ENCODE assay signal across 15 cellular contexts in genomic region chr18:23284629-23285028, GRCh38.
DNase-seq lines count a peak whose midpoint lies in the region; ATAC-seq, FAIRE-seq and TF ChIP-seq lines count a peak whose summit lies in the region.
"Had no signal": no experiment of that assay in that cellular context is flagged by ENCODE, and none has a peak within 500 bp of the region (broad histone marks: within the 10 kb centered on the region; RNA-seq: fewer than 3 reads in every experiment).

No MANE protein-coding gene starts in this region.

- DNase-seq in Calu3: no peak
- no peak for DNase-seq in GM23338 (ENCODE audit: low spot score)
- DNase-seq in activated T-cell treated with anti-CD3 and anti-CD28 coated beads, Interleukin-2, amount 50 U/mL, for 72 hours: peak in 1 of 2 donors; percentile 13
- DNase-seq in keratinocyte (ENCODE audit: low read depth, low spot score): no peak
- no peak for DNase-seq in epidermal melanocyte (ENCODE audit: insufficient read length, low spot score)
- no peak for DNase-seq in small intestine
- DNase-seq: CD4-positive, CD25-positive, alpha-beta regulatory T cell; effector memory CD4-positive, alpha-beta T cell; NCI-H2081 treated with DMSO at 0.1 percent for 48 hours; NCI-H82 had no signal

- H3K4me2 ChIP-seq in GM23338: peak overlapping the region; percentile 7; the same call in 1 of the 2 replicates
- H3K4me2 ChIP-seq in keratinocyte (ENCODE audit: control insufficient read depth, extremely low read depth, insufficient read depth, low read depth, low read length): peak overlapping the region; percentile 48

- CTCF ChIA-PET in Calu3 (lab: Charles Lee): no interaction called here

- no peaks in the 10 kb centered on the region for H4K20me1 ChIP-seq in GM23338 (replicated peaks; ENCODE audit: insufficient read depth)
- no peaks in the 10 kb centered on the region for H4K20me1 ChIP-seq in keratinocyte (ENCODE audit: control insufficient read depth, extremely low read depth, insufficient read depth, low read length)

- H3K27ac Mint-ChIP-seq in Calu3 (ENCODE audit: unreplicated experiment) (peak overlapping the region; percentile 89), GM23338 (peak overlapping the region; percentile 97)
- peak overlapping the region; percentile 48 for H3K27ac Mint-ChIP-seq in activated T-cell treated with anti-CD3 and anti-CD28 coated beads, Interleukin-2, amount 50 U/mL, for 72 hours
- H3K27ac Mint-ChIP-seq: activated T-helper 1 cell treated with anti-CD3 and anti-CD28 coated beads, Interleukin-12 subunit alpha, Interleukin-12 subunit beta, Interleukin-2, Interleukin-4 antibody, amounts not matched to agents 30 ng/mL and 10 ng/mL and 1 ng/mL, durations not matched to agents 14 hours and 24 hours and 36 hours; CD4-positive, CD25-positive, alpha-beta regulatory T cell had no signal

- H3K36me3 Mint-ChIP-seq in Calu3 (ENCODE audit: insufficient read depth, unreplicated experiment): peaks cover 10% of the 10 kb centered on the region
- peaks cover 19% of the 10 kb centered on the region; the same call in 2 of the 3 replicates for H3K36me3 Mint-ChIP-seq in GM23338 (ENCODE audit: low read depth)
- H3K36me3 Mint-ChIP-seq in activated T-cell treated with anti-CD3 and anti-CD28 coated beads, Interleukin-2, amount 50 U/mL, for 72 hours (ENCODE audit: insufficient read depth in 2 of 2): no peaks in the 10 kb centered on the region
- H3K36me3 Mint-ChIP-seq: CD4-positive, CD25-positive, alpha-beta regulatory T cell had no signal

- H3K9me1 ChIP-seq in keratinocyte (ENCODE audit: control insufficient read depth, extremely low read depth, insufficient read depth, low read length): no peaks in the 10 kb centered on the region

- H2AFZ ChIP-seq in GM23338 (no peak overlapping the region), keratinocyte (ENCODE audit: control insufficient read depth, low read length) (no peak overlapping the region)

- BruUV-seq in Calu3 (replicated peaks; lab: Mats Ljungman, UMichigan): no TSS peak

- H3K36me3 ChIP-seq in GM23338 (ENCODE audit: insufficient read depth) (no peaks in the 10 kb centered on the region), keratinocyte (ENCODE audit: control insufficient read depth in 2 of 2, extremely low read depth in 1 of 2, insufficient read depth in 2 of 2, low read length in 2 of 2) (no peaks in the 10 kb centered on the region), small intestine (ENCODE audit: control insufficient read depth in 2 of 2, insufficient read depth in 2 of 2, low read length in 2 of 2) (no peaks in the 10 kb centered on the region)
- H3K36me3 ChIP-seq: gastroesophageal sphincter had no signal

- H3K4me3 ChIP-seq in GM23338: no peak overlapping the region
- H3K4me3 ChIP-seq in keratinocyte (ENCODE audit: control insufficient read depth in 2 of 3, extremely low read depth in 1 of 3, insufficient read depth in 2 of 3, low read depth in 1 of 3, low read length in 3 of 3): no peak overlapping the region
- H3K4me3 ChIP-seq in small intestine (ENCODE audit: low read depth in 1 of 2, low read length in 2 of 2): no peak overlapping the region
- H3K4me3 ChIP-seq: gastroesophageal sphincter, SK-N-MC had no signal

- H3K79me2 ChIP-seq in GM23338 (replicated peaks; ENCODE audit: insufficient read depth) (no peaks in the 10 kb centered on the region), keratinocyte (ENCODE audit: control insufficient read depth, insufficient read depth, low read length) (no peaks in the 10 kb centered on the region)

- dilution Hi-C loops in keratinocyte (cut with MboI; ENCODE audit: extremely low pct_ligation_motif_present, low sequenced_read_pairs): no loop called here

- no peaks in the 10 kb centered on the region for H3K9me3 ChIP-seq in keratinocyte (ENCODE audit: control insufficient read depth, low read depth, low read length)
- no peaks in the 10 kb centered on the region for H3K9me3 ChIP-seq in small intestine (ENCODE audit: control insufficient read depth, low read depth)
- H3K9me3 ChIP-seq: gastroesophageal sphincter had no signal

- H3F3A ChIP-seq in GM23338 (replicated peaks; ENCODE audit: low read depth): peaks cover 3% of the 10 kb centered on the region; the same call in 1 of the 2 replicates

- no peak for ATAC-seq in GM23338
- ATAC-seq in activated T-cell treated with anti-CD3 and anti-CD28 coated beads, Interleukin-2, amount 50 U/mL, for 72 hours (replicated peaks in 1 of 2): peak; percentile 35 to 51
- ATAC-seq in HG03097 (IDR thresholded peaks at IDR 0.05; ENCODE audit: low FRiP score, unreplicated experiment): no peak
- ATAC-seq: gastroesophageal sphincter had no signal

- H3K27me3 ChIP-seq in GM23338 (ENCODE audit: insufficient read depth): no peaks in the 10 kb centered on the region
- no peaks in the 10 kb centered on the region for H3K27me3 ChIP-seq in keratinocyte (ENCODE audit: control insufficient read depth, extremely low read depth, insufficient read depth, low read length)
- H3K27me3 ChIP-seq in small intestine (ENCODE audit: control insufficient read depth in 2 of 2, insufficient read depth in 2 of 2, low read length in 2 of 2): no peaks in the 10 kb centered on the region
- H3K27me3 ChIP-seq: gastroesophageal sphincter had no signal

- H3K4me1 ChIP-seq in GM23338 (ENCODE audit: insufficient read depth): peaks cover 35% of the 10 kb centered on the region
- peaks cover 31% of the 10 kb centered on the region for H3K4me1 ChIP-seq in keratinocyte (ENCODE audit: control insufficient read depth, extremely low read depth, insufficient read depth, low read length)
- H3K4me1 ChIP-seq in small intestine (ENCODE audit: control insufficient read depth in 2 of 2, insufficient read depth in 1 of 2, low read depth in 1 of 2, low read length in 1 of 2): peaks cover 0 to 5% of the 10 kb centered on the region in 2 donors
- H3K4me1 ChIP-seq: gastroesophageal sphincter had no signal

- H3K9me3 Mint-ChIP-seq in Calu3 (ENCODE audit: low read depth, unreplicated experiment) (no peaks in the 10 kb centered on the region), GM23338 (peaks cover 14% of the 10 kb centered on the region)
- H3K9me3 Mint-ChIP-seq in activated T-cell treated with anti-CD3 and anti-CD28 coated beads, Interleukin-2, amount 50 U/mL, for 72 hours: no peaks in the 10 kb centered on the region
- H3K9me3 Mint-ChIP-seq: activated T-helper 1 cell treated with anti-CD3 and anti-CD28 coated beads, Interleukin-12 subunit alpha, Interleukin-12 subunit beta, Interleukin-2, Interleukin-4 antibody, amounts not matched to agents 30 ng/mL and 10 ng/mL and 1 ng/mL, durations not matched to agents 14 hours and 24 hours and 36 hours; CD4-positive, CD25-positive, alpha-beta regulatory T cell had no signal

- H3K4me3 Mint-ChIP-seq in Calu3 (ENCODE audit: low read depth, unreplicated experiment) (peak overlapping the region; percentile 3), GM23338 (no peak overlapping the region; the same call in 2 of the 3 replicates)
- H3K4me3 Mint-ChIP-seq in activated T-cell treated with anti-CD3 and anti-CD28 coated beads, Interleukin-2, amount 50 U/mL, for 72 hours: peak overlapping the region; percentile 42 to 49
- H3K4me3 Mint-ChIP-seq: activated T-helper 1 cell treated with anti-CD3 and anti-CD28 coated beads, Interleukin-12 subunit alpha, Interleukin-12 subunit beta, Interleukin-2, Interleukin-4 antibody, amounts not matched to agents 30 ng/mL and 10 ng/mL and 1 ng/mL, durations not matched to agents 14 hours and 24 hours and 36 hours; CD4-positive, CD25-positive, alpha-beta regulatory T cell had no signal

- H3K27me3 Mint-ChIP-seq in Calu3 (ENCODE audit: unreplicated experiment) (no peaks in the 10 kb centered on the region), GM23338 (ENCODE audit: insufficient read depth, low read depth, poor library complexity) (peaks cover 10% of the 10 kb centered on the region)
- no peaks in the 10 kb centered on the region for H3K27me3 Mint-ChIP-seq in activated T-cell treated with anti-CD3 and anti-CD28 coated beads, Interleukin-2, amount 50 U/mL, for 72 hours (ENCODE audit: low read depth)
- H3K27me3 Mint-ChIP-seq: CD4-positive, CD25-positive, alpha-beta regulatory T cell had no signal

- intact Hi-C loops in Calu3 (cut with micrococcal nuclease; ENCODE audit: unreplicated experiment): loop anchor here (5.0 to 10.0 kb wide), 2 partner anchors 60 to 93 kb away; no protein-coding TSS in a partner anchor

- WGBS in small intestine, 3 donors: 91 to 94% (median 92%) methylated on average over 2 of the region's 2 CpGs

- H3K9me2 ChIP-seq in GM23338 (ENCODE audit: insufficient read depth): no peaks in the 10 kb centered on the region

- H3K4me1 Mint-ChIP-seq in Calu3 (ENCODE audit: low read depth, unreplicated experiment) (peaks cover 71% of the 10 kb centered on the region), GM23338 (peaks cover 64% of the 10 kb centered on the region)
- H3K4me1 Mint-ChIP-seq in activated T-cell treated with anti-CD3 and anti-CD28 coated beads, Interleukin-2, amount 50 U/mL, for 72 hours (ENCODE audit: low read depth): peaks cover 29% of the 10 kb centered on the region
- H3K4me1 Mint-ChIP-seq: CD4-positive, CD25-positive, alpha-beta regulatory T cell had no signal

- TF ChIP-seq CTCF in Calu3 (IDR thresholded peaks at IDR 0.05; ENCODE audit: unreplicated experiment): no peak
- no peak for TF ChIP-seq CTCF in GM23338 (conservative IDR thresholded peaks at IDR 0.05; ENCODE audit: low read depth in 2 of 2)
- TF ChIP-seq CTCF in keratinocyte (optimal IDR thresholded peaks at IDR 0.05 in 1 of 3, IDR thresholded peaks at IDR 0.05 in 1 of 3, conservative IDR thresholded peaks at IDR 0.05 in 1 of 3; ENCODE audit: extremely low read depth in 1 of 3, insufficient read depth in 2 of 3, low read length in 3 of 3): no peak

- no peak overlapping the region for H3K9ac ChIP-seq in keratinocyte (ENCODE audit: control insufficient read depth, extremely low read depth, insufficient read depth, low read length)

- FAIRE-seq in keratinocyte (lab: Jason Lieb, UNC) (no peak), small intestine (lab: Jason Lieb, UNC) (no peak)
- FAIRE-seq: G401.6 had no signal

- H3K27ac ChIP-seq in GM23338 (ENCODE audit: low read depth) (peak overlapping the region; percentile 98), keratinocyte (ENCODE audit: control insufficient read depth, insufficient read depth, low read length) (peak overlapping the region; percentile 63), small intestine (ENCODE audit: low read depth in 1 of 2, low read length in 1 of 2) (no peak overlapping the region)
- H3K27ac ChIP-seq: gastroesophageal sphincter, SK-N-MC had no signal

TF ChIP-seq in GM23338, 12 proteins besides CTCF, POLR2A, EP300 and RAD21 (continues in another document):
- TF ChIP-seq CREB1 (CRISPR knock-in tag; IDR thresholded peaks at IDR 0.05; ENCODE audit: low read depth): no peak
- TF ChIP-seq EZH2 (IDR thresholded peaks at IDR 0.05; ENCODE audit: low read depth, unreplicated experiment): no peak

Comparison
In these comparisons a context has a peak if more than half of its experiments do, and no peak if none do; other contexts are left out.
1. ATAC-seq: peak in activated T-cell treated with anti-CD3 and anti-CD28 coated beads, Interleukin-2, amount 50 U/mL, for 72 hours (2 of 2); none in GM23338 (single experiment) and HG03097 (single experiment).
2. H3K27ac ChIP-seq: peak in GM23338 (single experiment) and keratinocyte (single experiment); none in small intestine (0 of 2).
3. Peak in every context shown above with its lines, with median percentiles within 50 percentile points of each other: H3K27ac Mint-ChIP-seq.